ENCODE assay signal across 10 cellular contexts in the genomic region with DNA sequence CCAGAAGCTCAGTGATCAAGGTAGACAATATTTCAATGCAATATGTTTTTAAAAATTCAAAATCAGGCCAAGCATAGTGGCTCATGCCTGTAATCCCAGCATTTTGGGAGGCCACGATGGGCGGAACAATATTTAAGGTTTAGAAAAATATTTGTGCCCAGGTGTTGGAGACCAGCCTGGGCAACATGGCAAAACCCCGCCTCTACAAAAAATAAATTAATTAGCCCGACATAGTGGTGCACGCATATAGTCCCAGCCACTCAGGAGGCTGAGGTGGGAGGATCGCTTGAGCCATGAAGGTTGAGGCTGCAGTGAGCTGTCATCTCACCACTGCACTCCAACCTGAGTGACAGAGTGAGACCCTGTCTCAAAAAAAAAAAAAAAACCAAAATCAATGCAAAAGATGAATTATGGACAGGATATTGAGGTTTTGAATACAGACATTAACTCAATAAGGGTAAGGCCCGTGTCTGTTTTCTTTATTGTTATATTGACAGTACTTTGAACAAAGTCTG. TPM values are rescaled to one million over a fixed set of nuclear protein-coding genes. Genes with fewer than 3 reads are reported as not detected.
DNase-seq lines count a peak whose midpoint lies in the region; ATAC-seq, FAIRE-seq and TF ChIP-seq lines count a peak whose summit lies in the region.
"Had no signal": no experiment of that assay in that cellular context is flagged by ENCODE, and none has a peak within 500 bp of the region (broad histone marks: within the 10 kb centered on the region; RNA-seq: fewer than 3 reads in every experiment).

No MANE protein-coding gene starts in this region.

- H3K27ac ChIP-seq in CD4-positive, CD25-positive, alpha-beta regulatory T cell (ENCODE audit: insufficient read depth, low read length, poor library complexity, severe bottlenecking): peak overlapping the region; percentile 90
- no peak overlapping the region for H3K27ac ChIP-seq in OCI-LY7 (ENCODE audit: low read depth, low read length, poor library complexity, severe bottlenecking)
- peak overlapping the region; percentile 90 for H3K27ac ChIP-seq in effector memory CD4-positive, alpha-beta T cell (ENCODE audit: insufficient read depth, low read length, poor library complexity, severe bottlenecking)

- no peaks in the 10 kb centered on the region for H4K20me1 ChIP-seq in OCI-LY7 (ENCODE audit: insufficient read depth, low read length)

- H3K27me3 ChIP-seq in CD4-positive, CD25-positive, alpha-beta regulatory T cell (ENCODE audit: control insufficient read depth, insufficient read depth, low read length): no peaks in the 10 kb centered on the region
- H3K27me3 ChIP-seq in effector memory CD4-positive, alpha-beta T cell (replicated peaks; ENCODE audit: control insufficient read depth, insufficient read depth, low read length, poor library complexity, severe bottlenecking): no peaks in the 10 kb centered on the region
- H3K27me3 ChIP-seq: cardiac muscle cell had no signal

- peak overlapping the region; percentile 99 to 100 (median 99) for H3K27ac Mint-ChIP-seq in CD4-positive, CD25-positive, alpha-beta regulatory T cell
- H3K27ac Mint-ChIP-seq in osteocyte (ENCODE audit: unreplicated experiment): peak overlapping the region; percentile 99

- H3K4me3 Mint-ChIP-seq in CD4-positive, CD25-positive, alpha-beta regulatory T cell: peak overlapping the region; percentile 94 to 99 (median 96)
- H3K4me3 Mint-ChIP-seq in osteocyte (ENCODE audit: unreplicated experiment): peak overlapping the region; percentile 98

- H3K27me3 Mint-ChIP-seq in CD4-positive, CD25-positive, alpha-beta regulatory T cell: no peaks in the 10 kb centered on the region
- H3K27me3 Mint-ChIP-seq in osteocyte (ENCODE audit: unreplicated experiment): no peaks in the 10 kb centered on the region

- TF ChIP-seq CTCF in OCI-LY7 (conservative IDR thresholded peaks at IDR 0.05; ENCODE audit: low read length) (no peak), osteocyte (IDR thresholded peaks at IDR 0.05) (no peak)

- CTCF ChIA-PET in OCI-LY7 (lab: Charles Lee; ENCODE audit: unreplicated experiment): no interaction called here

- FAIRE-seq in GM12891 (lab: Jason Lieb, UNC): no peak
- FAIRE-seq: RCC 7860 had no signal

- H3K36me3 ChIP-seq in CD4-positive, CD25-positive, alpha-beta regulatory T cell (ENCODE audit: control insufficient read depth, insufficient read depth, low read length): peaks cover 19% of the 10 kb centered on the region
- H3K36me3 ChIP-seq in OCI-LY7 (ENCODE audit: insufficient read depth, low read length): no peaks in the 10 kb centered on the region
- peaks cover 3% of the 10 kb centered on the region for H3K36me3 ChIP-seq in effector memory CD4-positive, alpha-beta T cell (ENCODE audit: control insufficient read depth, insufficient read depth, low read length)
- H3K36me3 ChIP-seq: cardiac muscle cell had no signal

- peaks cover 29 to 72% (median 41%) of the 10 kb centered on the region in 4 donors for H3K4me1 Mint-ChIP-seq in CD4-positive, CD25-positive, alpha-beta regulatory T cell
- peaks cover 35% of the 10 kb centered on the region for H3K4me1 Mint-ChIP-seq in osteocyte (ENCODE audit: unreplicated experiment)

- H3K9me3 Mint-ChIP-seq in CD4-positive, CD25-positive, alpha-beta regulatory T cell: peaks cover 0 to 3% (median 0%) of the 10 kb centered on the region in 7 donors
- no peaks in the 10 kb centered on the region for H3K9me3 Mint-ChIP-seq in osteocyte (ENCODE audit: unreplicated experiment)

- H3K4me1 ChIP-seq in CD4-positive, CD25-positive, alpha-beta regulatory T cell (ENCODE audit: control insufficient read depth, insufficient read depth, low read length, poor library complexity, severe bottlenecking): peaks cover 40% of the 10 kb centered on the region
- peaks cover 3% of the 10 kb centered on the region for H3K4me1 ChIP-seq in OCI-LY7 (ENCODE audit: insufficient read depth, low read length, poor library complexity, severe bottlenecking)
- peaks cover 14% of the 10 kb centered on the region for H3K4me1 ChIP-seq in effector memory CD4-positive, alpha-beta T cell (ENCODE audit: control insufficient read depth, insufficient read depth, low read length, poor library complexity, severe bottlenecking)

- H3K36me3 Mint-ChIP-seq in CD4-positive, CD25-positive, alpha-beta regulatory T cell: peaks cover 16% of the 10 kb centered on the region
- H3K36me3 Mint-ChIP-seq in osteocyte (ENCODE audit: unreplicated experiment): peaks cover 18% of the 10 kb centered on the region

- H3K9me2 ChIP-seq in OCI-LY7 (ENCODE audit: insufficient read depth, low read length): no peaks in the 10 kb centered on the region

- no TSS peak for BruUV-seq in OCI-LY7 (replicated peaks; lab: Mats Ljungman, UMichigan)

- DNase-seq in CD4-positive, CD25-positive, alpha-beta regulatory T cell: no peak
- DNase-seq in OCI-LY7 (ENCODE audit: low spot score) (no peak), osteocyte (ENCODE audit: extremely low spot score, unreplicated experiment) (no peak), NCI-H345 (lab: John Stamatoyannopoulos, UW) (no peak), NCI-H69 (lab: John Stamatoyannopoulos, UW) (no peak), GM12891 (ENCODE audit: insufficient read length, low spot score) (no peak)
- no peak for DNase-seq in effector memory CD4-positive, alpha-beta T cell

- intact Hi-C loops in OCI-LY7 (cut with micrococcal nuclease; ENCODE audit: unreplicated experiment): loop anchor here (5.0 kb wide), 1 partner anchor 156 kb away; no protein-coding TSS in a partner anchor

- ATAC-seq in CD4-positive, CD25-positive, alpha-beta regulatory T cell (ENCODE audit: low read depth in 2 of 2): no peak
- no peak for ATAC-seq in HG02588 (IDR thresholded peaks at IDR 0.05; ENCODE audit: unreplicated experiment)

- peak overlapping the region; percentile 98 for H2AFZ ChIP-seq in OCI-LY7 (ENCODE audit: low read length)

- no peaks in the 10 kb centered on the region for H3K9me3 ChIP-seq in CD4-positive, CD25-positive, alpha-beta regulatory T cell (ENCODE audit: control insufficient read depth in 2 of 2, low read length in 2 of 2)
- H3K9me3 ChIP-seq in OCI-LY7 (ENCODE audit: low read length): no peaks in the 10 kb centered on the region
- no peaks in the 10 kb centered on the region for H3K9me3 ChIP-seq in effector memory CD4-positive, alpha-beta T cell (ENCODE audit: control insufficient read depth, low read length)

- peak overlapping the region; percentile 99 for H3K4me3 ChIP-seq in CD4-positive, CD25-positive, alpha-beta regulatory T cell (ENCODE audit: low read depth, low read length)
- H3K4me3 ChIP-seq in OCI-LY7 (ENCODE audit: low read depth, low read length, poor library complexity, severe bottlenecking): peak overlapping the region; percentile 74
- H3K4me3 ChIP-seq in effector memory CD4-positive, alpha-beta T cell (ENCODE audit: insufficient read depth, low read depth, low read length, poor library complexity, severe bottlenecking): peak overlapping the region; percentile 95

- no peaks in the 10 kb centered on the region for H3K79me2 ChIP-seq in OCI-LY7 (ENCODE audit: insufficient read depth, low read depth, low read length)

- POLR2A ChIA-PET in OCI-LY7 (lab: Charles Lee): interaction anchor here (0.6 to 1.4 kb wide), 5 partner anchors 81 to 627 kb away, joined by 3 to 4 read pairs (median 4); no protein-coding TSS in a partner anchor

- H3K4me2 ChIP-seq in OCI-LY7 (ENCODE audit: low read length): peak overlapping the region; percentile 75

- TF ChIP-seq POLR2A in GM12891 (IDR thresholded peaks at IDR 0.05; ENCODE audit: low read depth, low read length): no peak

TF ChIP-seq in GM12891, 5 proteins besides CTCF, POLR2A, EP300 and RAD21:
- TF ChIP-seq SPI1 (IDR thresholded peaks at IDR 0.05; ENCODE audit: low read depth, low read length) (no peak), PAX5 (IDR thresholded peaks at IDR 0.05; ENCODE audit: insufficient read depth, low read length, severe bottlenecking) (no peak), TAF1 (IDR thresholded peaks at IDR 0.05; ENCODE audit: low read depth, low read length) (no peak), POU2F2 (IDR thresholded peaks at IDR 0.05; ENCODE audit: low read depth, low read length) (no peak), POLR2AphosphoS5 (IDR thresholded peaks at IDR 0.05; ENCODE audit: low read depth, low read length) (no peak)

RNA-seq across cellular contexts. Expression of a gene that starts 0.9 kb away (rescaled TPM):
- total RNA-seq in CD4-positive, CD25-positive, alpha-beta regulatory T cell: 20.8 TPM
- 10 to 100 TPM; 12.3 to 18.1 (median 13.0) TPM for polyA plus RNA-seq in CD4-positive, CD25-positive, alpha-beta regulatory T cell
- 0.57 and 0.77 TPM in 2 replicates for total RNA-seq in OCI-LY7 (2014; rRNA removed; shearing (Covaris generic))
- total RNA-seq in OCI-LY7 (2022) (0.17 and 0.36 TPM in 2 replicates), osteocyte (22.5 and 22.7 TPM in 2 replicates)
- 4.2 TPM for polyA plus RNA-seq in GM12891 (2012; ENCODE audit: low read depth, missing spikeins)

RNA-seq across cellular contexts. Expression of a gene that starts 21.0 kb away (rescaled TPM):
- total RNA-seq in CD4-positive, CD25-positive, alpha-beta regulatory T cell: 6.1 TPM
- polyA plus RNA-seq in CD4-positive, CD25-positive, alpha-beta regulatory T cell: 10 to 100 TPM in 2 of 4 donors, 1 to 10 TPM in 2; 5.5 to 15.9 (median 10.7) TPM
- total RNA-seq in OCI-LY7 (2014; rRNA removed; shearing (Covaris generic)): not detected in 2 replicates
- total RNA-seq in OCI-LY7 (2022): not detected in 2 replicates
- total RNA-seq in osteocyte: 20.4 and 21.5 TPM in 2 replicates
- 15.8 TPM for polyA plus RNA-seq in GM12891 (2012; ENCODE audit: low read depth, missing spikeins)

RNA-seq across cellular contexts. Expression of a gene that starts 35.6 kb away (rescaled TPM):
- not detected for total RNA-seq in CD4-positive, CD25-positive, alpha-beta regulatory T cell
- polyA plus RNA-seq in CD4-positive, CD25-positive, alpha-beta regulatory T cell: under 1 TPM in 1 of 4 donors, not detected in 3; 0.08 TPM
- not detected in 2 replicates for total RNA-seq in OCI-LY7 (2014; rRNA removed; shearing (Covaris generic))
- not detected in 2 replicates for total RNA-seq in OCI-LY7 (2022)
- total RNA-seq in osteocyte: not detected in 2 replicates
- not detected for polyA plus RNA-seq in GM12891 (2012; ENCODE audit: low read depth, missing spikeins)
- total RNA-seq: cardiac muscle cell had no signal

Comparison
In these comparisons a context has a peak if more than half of its experiments do, and no peak if none do; other contexts are left out.
1. RNA of a gene that starts 0.9 kb away (total RNA-seq): 22.5 to 22.7 TPM in osteocyte and 20.8 TPM in CD4-positive, CD25-positive, alpha-beta regulatory T cell (single experiment); 0.17 to 0.77 TPM in OCI-LY7; every median in the first group is over 10 times any median in the second.
2. Peak in every context shown above with its lines, with median percentiles within 50 percentile points of each other: H3K4me3 ChIP-seq.